ENCODE assay signal across 29 cellular contexts in genomic region chr18:14936313-14936712, GRCh38.
DNase-seq lines count a peak whose midpoint lies in the region; ATAC-seq, FAIRE-seq and TF ChIP-seq lines count a peak whose summit lies in the region.
"Had no signal": no experiment of that assay in that cellular context is flagged by ENCODE, and none has a peak within 500 bp of the region (broad histone marks: within the 10 kb centered on the region; RNA-seq: fewer than 3 reads in every experiment).

No MANE protein-coding gene starts in this region.

- peaks cover 3% of the 10 kb centered on the region for H3K36me3 Mint-ChIP-seq in osteocyte (ENCODE audit: unreplicated experiment)

- H3K27ac ChIP-seq in mucosa of rectum (ENCODE audit: low read depth in 2 of 2, low read length in 2 of 2): peak overlapping the region; percentile 86 to 89
- H3K27ac ChIP-seq: RWPE1, SK-N-MC had no signal

- H3K36me3 ChIP-seq in mucosa of rectum (ENCODE audit: control insufficient read depth in 2 of 2, insufficient read depth in 2 of 2, low read length in 2 of 2): no peaks in the 10 kb centered on the region
- H3K36me3 ChIP-seq: BE2C, HAP-1, MG63 had no signal

- peak; percentile 65 for FAIRE-seq in colon (lab: Jason Lieb, UNC)
- peak; percentile 86 for FAIRE-seq in urothelium cell line (lab: Jason Lieb, UNC)
- FAIRE-seq: GM18507 had no signal

- peaks cover 27 to 44% of the 10 kb centered on the region in 2 donors for H3K4me1 ChIP-seq in mucosa of rectum (ENCODE audit: control insufficient read depth in 2 of 2, insufficient read depth in 2 of 2, low read length in 2 of 2)
- H3K4me1 ChIP-seq: BE2C, HAP-1 had no signal

- H3K4me3 Mint-ChIP-seq in osteocyte (ENCODE audit: unreplicated experiment): no peak overlapping the region
- H3K4me3 Mint-ChIP-seq: HFFc6 had no signal

- DNase-seq in Right ventricle myocardium superior (no peak), Right ventricle myocardium inferior (ENCODE audit: missing footprints) (no peak), urothelium cell line (ENCODE audit: low spot score) (no peak), GF-D8 (lab: John Stamatoyannopoulos, UW) (no peak), osteocyte (ENCODE audit: extremely low spot score, unreplicated experiment) (no peak)
- DNase-seq: 8988T, ACHN, BE2C, DMS153, DND-41, GOT3, HFFc6, IMR-90, KG1, MG63, NCI-H1105 treated with DMSO at 0.1 percent for 48 hours, NCI-H146, NCI-H1930, NCI-H2107, NCI-H524, NCI-H774, SIG-M5 had no signal

- peak overlapping the region in 1 of 2 donors; percentile 50 for H3K4me3 ChIP-seq in mucosa of rectum (ENCODE audit: low read length in 2 of 2)
- H3K4me3 ChIP-seq: HAP-1, MG63, SK-N-MC had no signal

- no peak overlapping the region for H3K27ac Mint-ChIP-seq in osteocyte (ENCODE audit: unreplicated experiment)
- H3K27ac Mint-ChIP-seq: HFFc6 had no signal

- H3K27me3 Mint-ChIP-seq in osteocyte (ENCODE audit: unreplicated experiment): no peaks in the 10 kb centered on the region

- H3K4me1 Mint-ChIP-seq in osteocyte (ENCODE audit: unreplicated experiment): no peaks in the 10 kb centered on the region

- H3K9ac ChIP-seq in mucosa of rectum (ENCODE audit: low read depth in 1 of 2, low read length in 2 of 2): peak overlapping the region; percentile 24 to 44

- peaks cover 40% of the 10 kb centered on the region for H3K9me3 Mint-ChIP-seq in osteocyte (ENCODE audit: unreplicated experiment)

- intact Hi-C loops in Right ventricle myocardium superior (cut with DNase I): no loop called here
- intact Hi-C loops in Right ventricle myocardium inferior (cut with DNase I): no loop called here

- ATAC-seq in Right ventricle myocardium superior (ENCODE audit: poor library complexity): peak; percentile 29
- no peak for ATAC-seq in Right ventricle myocardium inferior
- no peak for ATAC-seq in GM21390 (IDR thresholded peaks at IDR 0.05; ENCODE audit: unreplicated experiment)

- no peaks in the 10 kb centered on the region for H3K27me3 ChIP-seq in mucosa of rectum (ENCODE audit: control insufficient read depth in 2 of 2, insufficient read depth in 2 of 2, low read length in 2 of 2)
- H3K27me3 ChIP-seq: BE2C, MG63 had no signal

- TF ChIP-seq CTCF in osteocyte (IDR thresholded peaks at IDR 0.05): no peak

- no peaks in the 10 kb centered on the region for H3K9me3 ChIP-seq in mucosa of rectum (ENCODE audit: control insufficient read depth in 2 of 2, low read length in 2 of 2)
- H3K9me3 ChIP-seq: BE2C, HAP-1, MG63 had no signal
